1 cellular context compared by ENCODE assay signal in the genomic region with DNA sequence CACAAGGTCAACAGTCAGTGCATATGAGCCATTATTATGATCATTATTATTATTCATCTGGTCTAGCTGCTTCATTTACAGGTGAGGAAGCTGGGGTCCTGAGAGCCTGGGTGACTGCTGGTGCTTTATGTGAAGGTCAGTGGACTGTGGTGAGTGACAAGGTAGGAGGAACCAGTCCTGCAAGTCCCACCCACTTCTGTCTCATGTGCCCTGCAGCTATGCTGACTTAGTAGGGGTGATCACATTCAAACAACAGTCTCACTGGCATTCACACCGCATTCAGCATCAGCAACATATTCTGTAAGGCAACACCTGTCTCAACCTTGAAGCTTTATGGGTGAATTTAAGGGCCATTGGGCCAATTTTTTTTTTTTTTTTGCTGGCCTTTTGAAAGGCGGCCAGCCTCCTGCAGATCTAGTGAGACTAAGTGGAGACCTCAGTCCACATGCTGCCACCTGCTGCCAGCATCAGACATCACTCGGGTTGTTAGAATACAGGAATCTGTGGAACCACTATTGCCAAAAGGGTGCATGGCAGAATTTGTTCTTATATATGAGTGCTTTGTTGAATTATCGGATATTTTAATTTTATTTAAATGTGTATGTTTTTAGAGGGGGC.
TF ChIP-seq lines count a peak whose summit lies in the region.

No MANE protein-coding gene starts in this region.

TF ChIP-seq in GM23338, 12 proteins besides CTCF, POLR2A, EP300 and RAD21 (continued from another document):
- TF ChIP-seq, protein P1, sequence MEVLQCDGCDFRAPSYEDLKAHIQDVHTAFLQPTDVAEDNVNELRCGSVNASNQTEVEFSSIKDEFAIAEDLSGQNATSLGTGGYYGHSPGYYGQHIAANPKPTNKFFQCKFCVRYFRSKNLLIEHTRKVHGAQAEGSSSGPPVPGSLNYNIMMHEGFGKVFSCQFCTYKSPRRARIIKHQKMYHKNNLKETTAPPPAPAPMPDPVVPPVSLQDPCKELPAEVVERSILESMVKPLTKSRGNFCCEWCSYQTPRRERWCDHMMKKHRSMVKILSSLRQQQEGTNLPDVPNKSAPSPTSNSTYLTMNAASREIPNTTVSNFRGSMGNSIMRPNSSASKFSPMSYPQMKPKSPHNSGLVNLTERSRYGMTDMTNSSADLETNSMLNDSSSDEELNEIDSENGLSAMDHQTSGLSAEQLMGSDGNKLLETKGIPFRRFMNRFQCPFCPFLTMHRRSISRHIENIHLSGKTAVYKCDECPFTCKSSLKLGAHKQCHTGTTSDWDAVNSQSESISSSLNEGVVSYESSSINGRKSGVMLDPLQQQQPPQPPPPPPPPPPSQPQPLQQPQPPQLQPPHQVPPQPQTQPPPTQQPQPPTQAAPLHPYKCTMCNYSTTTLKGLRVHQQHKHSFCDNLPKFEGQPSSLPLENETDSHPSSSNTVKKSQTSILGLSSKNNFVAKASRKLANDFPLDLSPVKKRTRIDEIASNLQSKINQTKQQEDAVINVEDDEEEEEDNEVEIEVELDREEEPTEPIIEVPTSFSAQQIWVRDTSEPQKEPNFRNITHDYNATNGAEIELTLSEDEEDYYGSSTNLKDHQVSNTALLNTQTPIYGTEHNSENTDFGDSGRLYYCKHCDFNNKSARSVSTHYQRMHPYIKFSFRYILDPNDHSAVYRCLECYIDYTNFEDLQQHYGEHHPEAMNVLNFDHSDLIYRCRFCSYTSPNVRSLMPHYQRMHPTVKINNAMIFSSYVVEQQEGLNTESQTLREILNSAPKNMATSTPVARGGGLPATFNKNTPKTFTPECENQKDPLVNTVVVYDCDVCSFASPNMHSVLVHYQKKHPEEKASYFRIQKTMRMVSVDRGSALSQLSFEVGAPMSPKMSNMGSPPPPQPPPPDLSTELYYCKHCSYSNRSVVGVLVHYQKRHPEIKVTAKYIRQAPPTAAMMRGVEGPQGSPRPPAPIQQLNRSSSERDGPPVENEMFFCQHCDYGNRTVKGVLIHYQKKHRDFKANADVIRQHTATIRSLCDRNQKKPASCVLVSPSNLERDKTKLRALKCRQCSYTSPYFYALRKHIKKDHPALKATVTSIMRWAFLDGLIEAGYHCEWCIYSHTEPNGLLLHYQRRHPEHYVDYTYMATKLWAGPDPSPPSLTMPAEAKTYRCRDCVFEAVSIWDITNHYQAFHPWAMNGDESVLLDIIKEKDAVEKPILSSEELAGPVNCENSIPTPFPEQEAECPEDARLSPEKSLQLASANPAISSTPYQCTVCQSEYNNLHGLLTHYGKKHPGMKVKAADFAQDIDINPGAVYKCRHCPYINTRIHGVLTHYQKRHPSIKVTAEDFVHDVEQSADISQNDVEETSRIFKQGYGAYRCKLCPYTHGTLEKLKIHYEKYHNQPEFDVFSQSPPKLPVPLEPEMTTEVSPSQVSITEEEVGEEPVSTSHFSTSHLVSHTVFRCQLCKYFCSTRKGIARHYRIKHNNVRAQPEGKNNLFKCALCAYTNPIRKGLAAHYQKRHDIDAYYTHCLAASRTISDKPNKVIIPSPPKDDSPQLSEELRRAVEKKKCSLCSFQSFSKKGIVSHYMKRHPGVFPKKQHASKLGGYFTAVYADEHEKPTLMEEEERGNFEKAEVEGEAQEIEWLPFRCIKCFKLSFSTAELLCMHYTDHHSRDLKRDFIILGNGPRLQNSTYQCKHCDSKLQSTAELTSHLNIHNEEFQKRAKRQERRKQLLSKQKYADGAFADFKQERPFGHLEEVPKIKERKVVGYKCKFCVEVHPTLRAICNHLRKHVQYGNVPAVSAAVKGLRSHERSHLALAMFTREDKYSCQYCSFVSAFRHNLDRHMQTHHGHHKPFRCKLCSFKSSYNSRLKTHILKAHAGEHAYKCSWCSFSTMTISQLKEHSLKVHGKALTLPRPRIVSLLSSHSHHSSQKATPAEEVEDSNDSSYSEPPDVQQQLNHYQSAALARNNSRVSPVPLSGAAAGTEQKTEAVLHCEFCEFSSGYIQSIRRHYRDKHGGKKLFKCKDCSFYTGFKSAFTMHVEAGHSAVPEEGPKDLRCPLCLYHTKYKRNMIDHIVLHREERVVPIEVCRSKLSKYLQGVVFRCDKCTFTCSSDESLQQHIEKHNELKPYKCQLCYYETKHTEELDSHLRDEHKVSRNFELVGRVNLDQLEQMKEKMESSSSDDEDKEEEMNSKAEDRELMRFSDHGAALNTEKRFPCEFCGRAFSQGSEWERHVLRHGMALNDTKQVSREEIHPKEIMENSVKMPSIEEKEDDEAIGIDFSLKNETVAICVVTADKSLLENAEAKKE (CRISPR knock-in tag; IDR thresholded peaks at IDR 0.05): no peak
- TF ChIP-seq CREB1 (CRISPR knock-in tag; IDR thresholded peaks at IDR 0.05; ENCODE audit: low read depth) (no peak), STAT1 (IDR thresholded peaks at IDR 0.05; ENCODE audit: unreplicated experiment) (no peak)
TF ChIP-seq in GM23338: peak in this region for 0.
